11 cellular contexts compared by ENCODE assay signal in genomic region chr1:24520282-24520681, GRCh38. TPM values are rescaled to one million over a fixed set of nuclear protein-coding genes. Genes with fewer than 3 reads are reported as not detected.
DNase-seq lines count a peak whose midpoint lies in the region; ATAC-seq and TF ChIP-seq lines count a peak whose summit lies in the region.
"Not testable (repeated sequence)": the region's sequence is repeated elsewhere in the genome, so short reads cannot be mapped to it uniquely, and the experiment has no call there.
"Had no signal": no experiment of that assay in that cellular context is flagged by ENCODE, and none has a peak within 500 bp of the region (broad histone marks: within the 10 kb centered on the region; RNA-seq: fewer than 3 reads in every experiment).

No MANE protein-coding gene starts in this region.

- H3K27ac ChIP-seq in CD4-positive, alpha-beta memory T cell (ENCODE audit: low read depth, low read length); HEK293 (ENCODE audit: extremely low read depth, low read depth, low read length): not testable (repeated sequence)

- peak overlapping the region in 5 of 7 donors; percentile 19 to 82 (median 56) for H3K27ac Mint-ChIP-seq in CD4-positive, alpha-beta memory T cell
- H3K27ac Mint-ChIP-seq in activated CD4-positive, alpha-beta T cell treated with anti-CD3 and anti-CD28 coated beads for 36 hours, result peak overlapping the region; percentile 0
- peak overlapping the region; percentile 79 for H3K27ac Mint-ChIP-seq in activated T-cell treated with anti-CD3 and anti-CD28 coated beads, Interleukin-2, amount 50 U/mL, for 24 hours
- H3K27ac Mint-ChIP-seq in activated naive CD8-positive, alpha-beta T cell, result peak overlapping the region; percentile 81
- peak overlapping the region; percentile 32 to 87 (median 74) for H3K27ac Mint-ChIP-seq in naive thymus-derived CD8-positive, alpha-beta T cell

- not testable (repeated sequence) for H3K9me3 ChIP-seq in CD4-positive, alpha-beta memory T cell (ENCODE audit: control insufficient read depth in 1 of 2, low read length in 2 of 2); HEK293 (ENCODE audit: control insufficient read depth, insufficient read depth, low read depth, low read length)

- H3K4me3 Mint-ChIP-seq in CD4-positive, alpha-beta memory T cell, result peak overlapping the region in 2 of 8 donors; percentile 9 to 24
- H3K4me3 Mint-ChIP-seq in activated CD4-positive, alpha-beta T cell treated with anti-CD3 and anti-CD28 coated beads for 36 hours; activated T-cell treated with anti-CD3 and anti-CD28 coated beads, Interleukin-2, amount 50 U/mL, for 24 hours: not testable (repeated sequence)
- H3K4me3 Mint-ChIP-seq in activated naive CD8-positive, alpha-beta T cell, result peak overlapping the region; percentile 11
- peak overlapping the region in 4 of 10 donors; percentile 37 to 58 (median 50) for H3K4me3 Mint-ChIP-seq in naive thymus-derived CD8-positive, alpha-beta T cell

- DNase-seq in CD4-positive, alpha-beta memory T cell; activated CD4-positive, alpha-beta T cell treated with anti-CD3 and anti-CD28 coated beads for 36 hours; activated T-cell treated with anti-CD3 and anti-CD28 coated beads, Interleukin-2, amount 50 U/mL, for 24 hours; naive thymus-derived CD8-positive, alpha-beta T cell: not testable (repeated sequence)

- intact Hi-C loops in CD4-positive, alpha-beta memory T cell (cut with micrococcal nuclease); activated CD4-positive, alpha-beta T cell treated with anti-CD3 and anti-CD28 coated beads for 36 hours (cut with DNase I, micrococcal nuclease): not testable (repeated sequence)

- H3K9me3 Mint-ChIP-seq in CD4-positive, alpha-beta memory T cell; activated CD4-positive, alpha-beta T cell treated with anti-CD3 and anti-CD28 coated beads for 36 hours (ENCODE audit: low read depth); activated T-cell treated with anti-CD3 and anti-CD28 coated beads, Interleukin-2, amount 50 U/mL, for 24 hours; activated naive CD8-positive, alpha-beta T cell (ENCODE audit: low read depth); naive thymus-derived CD8-positive, alpha-beta T cell: not testable (repeated sequence)

- not testable (repeated sequence) for H3K27me3 Mint-ChIP-seq in CD4-positive, alpha-beta memory T cell; activated CD4-positive, alpha-beta T cell treated with anti-CD3 and anti-CD28 coated beads for 36 hours; activated T-cell treated with anti-CD3 and anti-CD28 coated beads, Interleukin-2, amount 50 U/mL, for 24 hours; activated naive CD8-positive, alpha-beta T cell; naive thymus-derived CD8-positive, alpha-beta T cell

- peaks cover 46 to 62% of the 10 kb centered on the region in 2 donors for H3K36me3 Mint-ChIP-seq in CD4-positive, alpha-beta memory T cell
- H3K36me3 Mint-ChIP-seq in activated CD4-positive, alpha-beta T cell treated with anti-CD3 and anti-CD28 coated beads for 36 hours (ENCODE audit: low read depth), result peaks cover 52% of the 10 kb centered on the region
- peaks cover 70% of the 10 kb centered on the region for H3K36me3 Mint-ChIP-seq in activated T-cell treated with anti-CD3 and anti-CD28 coated beads, Interleukin-2, amount 50 U/mL, for 24 hours (ENCODE audit: low read depth)
- H3K36me3 Mint-ChIP-seq in activated naive CD8-positive, alpha-beta T cell, result peaks cover 19% of the 10 kb centered on the region
- peaks cover 8 to 89% (median 27%) of the 10 kb centered on the region in 3 donors for H3K36me3 Mint-ChIP-seq in naive thymus-derived CD8-positive, alpha-beta T cell

- not testable (repeated sequence) for H3K4me3 ChIP-seq in CD4-positive, alpha-beta memory T cell (ENCODE audit: low read length in 2 of 2); HEK293 (ENCODE audit: low read depth, low read length)

- H3K4me1 ChIP-seq in CD4-positive, alpha-beta memory T cell (ENCODE audit: insufficient read depth, low read length), result peaks cover 60% of the 10 kb centered on the region
- H3K4me1 ChIP-seq in HEK293 (ENCODE audit: control insufficient read depth, insufficient read depth, low read length), result not testable (repeated sequence)

- TF ChIP-seq CTCF in HEK293 (tag by site-specific recombination; IDR thresholded peaks at IDR 0.05), result not testable (repeated sequence)

- not testable (repeated sequence) for H3K27me3 ChIP-seq in CD4-positive, alpha-beta memory T cell (ENCODE audit: insufficient read depth, low read length)

- peaks cover 19% of the 10 kb centered on the region for H3K36me3 ChIP-seq in CD4-positive, alpha-beta memory T cell (ENCODE audit: insufficient read depth, low read length)
- H3K36me3 ChIP-seq in HEK293 (ENCODE audit: control insufficient read depth in 2 of 2, insufficient read depth in 1 of 2, low read length in 2 of 2), result not testable (repeated sequence)

- POLR2A ChIA-PET in CD4-positive, alpha-beta memory T cell (lab: Charles Lee; ENCODE audit: partially characterized antibody), result interaction anchor here (0.6 to 1.2 kb wide), 3 partner anchors 12 to 105 kb away, joined by 3 to 4 read pairs (median 3); partner anchors contain the start of gene NIPAL3
- POLR2A ChIA-PET in HEK293 (lab: Yijun Ruan, JAX), result not testable (repeated sequence)
- POLR2A ChIA-PET in activated CD4-positive, alpha-beta T cell treated with anti-CD3 and anti-CD28 coated beads for 36 hours (lab: Charles Lee), result interaction anchor here (0.7 kb wide), 1 partner anchor 13 kb away, joined by 3 read pairs; no protein-coding TSS in a partner anchor
- POLR2A ChIA-PET in naive thymus-derived CD8-positive, alpha-beta T cell (lab: Charles Lee), result interaction anchor here (1.3 to 2.3 kb wide), 2 partner anchors 15 to 19 kb away, joined by 4 to 15 read pairs; partner anchors contain the start of gene RCAN3

- peaks cover 37 to 78% (median 54%) of the 10 kb centered on the region in 4 donors for H3K4me1 Mint-ChIP-seq in CD4-positive, alpha-beta memory T cell
- H3K4me1 Mint-ChIP-seq in activated CD4-positive, alpha-beta T cell treated with anti-CD3 and anti-CD28 coated beads for 36 hours, result peaks cover 57% of the 10 kb centered on the region
- H3K4me1 Mint-ChIP-seq in activated T-cell treated with anti-CD3 and anti-CD28 coated beads, Interleukin-2, amount 50 U/mL, for 24 hours (ENCODE audit: low read depth), result peaks cover 50% of the 10 kb centered on the region
- peaks cover 62% of the 10 kb centered on the region for H3K4me1 Mint-ChIP-seq in activated naive CD8-positive, alpha-beta T cell (ENCODE audit: low read depth)
- peaks cover 28 to 75% (median 66%) of the 10 kb centered on the region in 4 donors for H3K4me1 Mint-ChIP-seq in naive thymus-derived CD8-positive, alpha-beta T cell

- CTCF ChIA-PET in CD4-positive, alpha-beta memory T cell (lab: Charles Lee; ENCODE audit: partially characterized antibody), result interaction anchor here (1.0 to 1.3 kb wide), 2 partner anchors 34 to 105 kb away, joined by 5 read pairs; partner anchors contain the start of gene NIPAL3
- CTCF ChIA-PET in HEK293 (lab: Yijun Ruan, JAX), result interaction anchor here (0.6 to 0.9 kb wide), 2 partner anchors 22 to 299 kb away, joined by 3 read pairs; no protein-coding TSS in a partner anchor
- CTCF ChIA-PET in activated CD4-positive, alpha-beta T cell treated with anti-CD3 and anti-CD28 coated beads for 36 hours (lab: Charles Lee), result interaction anchor here (1.1 to 3.0 kb wide), 4 partner anchors 8 to 67 kb away, joined by 3 to 14 read pairs (median 6); no protein-coding TSS in a partner anchor

- ATAC-seq in activated CD4-positive, alpha-beta T cell treated with anti-CD3 and anti-CD28 coated beads for 36 hours; naive thymus-derived CD8-positive, alpha-beta T cell: not testable (repeated sequence)

TF ChIP-seq in HEK293, 187 proteins besides CTCF, POLR2A, EP300 and RAD21:
- TF ChIP-seq ZNF146 (tag by site-specific recombination; IDR thresholded peaks at IDR 0.05) (peak; percentile 96), ZNF580 (tag by site-specific recombination; IDR thresholded peaks at IDR 0.05) (0 out of 2 replicates have a peak, but pooled peaks have one; percentile 27)

RNA-seq across cellular contexts. Expression of gene RCAN3, which starts 17.6 kb away (rescaled TPM):
- total RNA-seq in CD4-positive, alpha-beta memory T cell, result 100 to 1,000 TPM; 171 to 178 TPM
- polyA plus RNA-seq in CD4-positive, alpha-beta memory T cell, result 100 to 1,000 TPM; 112 to 123 TPM
- total RNA-seq in activated CD4-positive, alpha-beta T cell treated with anti-CD3 and anti-CD28 coated beads for 36 hours, result 10 to 100 TPM; 62.3 to 67.5 TPM
- 100 to 1,000 TPM; 212 to 217 TPM for total RNA-seq in naive thymus-derived CD8-positive, alpha-beta T cell
- polyA plus RNA-seq in naive thymus-derived CD8-positive, alpha-beta T cell, result 100 to 1,000 TPM; 103 to 152 (median 150) TPM

RNA-seq across cellular contexts. Expression of gene NCMAP, which starts 35.6 kb away (rescaled TPM):
- total RNA-seq in CD4-positive, alpha-beta memory T cell, result not detected
- polyA plus RNA-seq in CD4-positive, alpha-beta memory T cell, result under 1 TPM; 0.10 to 0.12 TPM
- total RNA-seq in activated CD4-positive, alpha-beta T cell treated with anti-CD3 and anti-CD28 coated beads for 36 hours, result under 1 TPM in 1 of 2 experiments, not detected in 1; 0.05 TPM
- under 1 TPM in 1 of 2 experiments, not detected in 1; 0.21 TPM for total RNA-seq in naive thymus-derived CD8-positive, alpha-beta T cell
- under 1 TPM in 2 of 3 donors, not detected in 1; 0.03 to 0.09 TPM for polyA plus RNA-seq in naive thymus-derived CD8-positive, alpha-beta T cell
- total RNA-seq: A172, A673, GM12878, GM23248 had no signal
- polyA plus RNA-seq: BJ, GM12878, GM23248 had no signal

Comparison
In these comparisons a context has a peak if more than half of its experiments do, and no peak if none do; other contexts are left out.
1. H3K27ac Mint-ChIP-seq: peak in every context shown above with its lines; median percentile 81 in activated naive CD8-positive, alpha-beta T cell; 79 in activated T-cell treated with anti-CD3 and anti-CD28 coated beads, Interleukin-2, amount 50 U/mL, for 24 hours; 74 in naive thymus-derived CD8-positive, alpha-beta T cell; 56 in CD4-positive, alpha-beta memory T cell; 0 in activated CD4-positive, alpha-beta T cell treated with anti-CD3 and anti-CD28 coated beads for 36 hours.